1 cellular context compared by ENCODE assay signal in genomic region chr10:96129387-96130325, GRCh38.
TF ChIP-seq lines count a peak whose summit lies in the region.

Gene ZNF518A (plus strand): TSS chr10:96130297. CDS start chr10:96156323, 26,026 bp downstream.

TF ChIP-seq in HepG2, 621 proteins besides CTCF, POLR2A, EP300 and RAD21 (continued from another document and continues in another):
- 0 out of 2 replicates have a peak, but pooled peaks have one; percentile 11 for TF ChIP-seq ZNF276 (CRISPR knock-in tag; IDR thresholded peaks at IDR 0.05; ENCODE audit: low read depth)
- peak; percentile 90 for TF ChIP-seq THAP11 (CRISPR knock-in tag; IDR thresholded peaks at IDR 0.05)
- TF ChIP-seq ZNF101 (CRISPR knock-in tag; IDR thresholded peaks at IDR 0.05; ENCODE audit: borderline replicate concordance, low read depth), result no peak; the same call in 1 of the 2 replicates
- TF ChIP-seq SP1 (IDR thresholded peaks at IDR 0.05), result no peak
- peak; percentile 57; the same call in 1 of the 2 replicates for TF ChIP-seq SP1 (CRISPR knock-in tag; IDR thresholded peaks at IDR 0.05)
- no peak for TF ChIP-seq CC2D1A (CRISPR knock-in tag; IDR thresholded peaks at IDR 0.05)
- peak; percentile 59; the same call in 1 of the 2 replicates for TF ChIP-seq NFYB (CRISPR knock-in tag; IDR thresholded peaks at IDR 0.05)
- no peak for TF ChIP-seq MLX (CRISPR knock-in tag; IDR thresholded peaks at IDR 0.05)
- TF ChIP-seq ZFP82 (CRISPR knock-in tag; IDR thresholded peaks at IDR 0.05; ENCODE audit: borderline replicate concordance), result peak; percentile 99
- no peak for TF ChIP-seq CAMTA2 (CRISPR knock-in tag; IDR thresholded peaks at IDR 0.05; ENCODE audit: borderline replicate concordance)
- TF ChIP-seq TOPORS (CRISPR knock-in tag; IDR thresholded peaks at IDR 0.05), result peak; percentile 86; the same call in 1 of the 2 replicates
- no peak for TF ChIP-seq ZNF775 (CRISPR knock-in tag; IDR thresholded peaks at IDR 0.05; ENCODE audit: borderline replicate concordance)
- TF ChIP-seq ZBTB4 (CRISPR knock-in tag; IDR thresholded peaks at IDR 0.05; ENCODE audit: borderline replicate concordance), result peak; percentile 89; the same call in 1 of the 2 replicates
- TF ChIP-seq ZNF570 (CRISPR knock-in tag; IDR thresholded peaks at IDR 0.05; ENCODE audit: borderline replicate concordance), result no peak
- peak; percentile 92; the same call in 1 of the 2 replicates for TF ChIP-seq ZZZ3 (CRISPR knock-in tag; IDR thresholded peaks at IDR 0.05; ENCODE audit: borderline replicate concordance)
- 0 out of 2 replicates have a peak, but pooled peaks have one; percentile 27 for TF ChIP-seq SP4 (CRISPR knock-in tag; IDR thresholded peaks at IDR 0.05)
- TF ChIP-seq TERF1 (CRISPR knock-in tag; IDR thresholded peaks at IDR 0.05), result no peak
- TF ChIP-seq ZNF205 (CRISPR knock-in tag; IDR thresholded peaks at IDR 0.05), result no peak; the same call in 1 of the 2 replicates
- TF ChIP-seq MEIS2 (CRISPR knock-in tag; IDR thresholded peaks at IDR 0.05), result 0 out of 2 replicates have a peak, but pooled peaks have one; percentile 41
- peak; percentile 54 for TF ChIP-seq ZNF407 (CRISPR knock-in tag; IDR thresholded peaks at IDR 0.05; ENCODE audit: not compliant biosample characterization)
- peak in 1 of 2 experiments; percentile 68; a peak in 2 of 4 replicates for TF ChIP-seq ATF4 (CRISPR knock-in tag; IDR thresholded peaks at IDR 0.05)
- no peak for TF ChIP-seq SMARCC2 (IDR thresholded peaks at IDR 0.05)
- no peak for TF ChIP-seq ZHX1 (CRISPR knock-in tag; IDR thresholded peaks at IDR 0.05; ENCODE audit: low read depth)
- TF ChIP-seq SUZ12 (IDR thresholded peaks at IDR 0.05; ENCODE audit: low read depth, low read length), result no peak
- no peak for TF ChIP-seq ZNF557 (CRISPR knock-in tag; IDR thresholded peaks at IDR 0.05)
- TF ChIP-seq TCF7L2 (IDR thresholded peaks at IDR 0.05; ENCODE audit: low read depth, low read length), result no peak
- no peak for TF ChIP-seq SRF (IDR thresholded peaks at IDR 0.05; ENCODE audit: low read depth, low read length)
- TF ChIP-seq ZNF619 (CRISPR knock-in tag; IDR thresholded peaks at IDR 0.05), result no peak
- TF ChIP-seq SKI (IDR thresholded peaks at IDR 0.05; ENCODE audit: partially characterized antibody), result peak; percentile 54
- TF ChIP-seq JUN (CRISPR knock-in tag; IDR thresholded peaks at IDR 0.05), result no peak
- peak; percentile 93 for TF ChIP-seq YY1 (IDR thresholded peaks at IDR 0.05; ENCODE audit: insufficient read depth, insufficient replicate concordance, low read depth, low read length)
- TF ChIP-seq IKZF5 (CRISPR knock-in tag; IDR thresholded peaks at IDR 0.05), result no peak; the same call in none of the 2 replicates
